23 cellular contexts compared by ENCODE assay signal in the genomic region with DNA sequence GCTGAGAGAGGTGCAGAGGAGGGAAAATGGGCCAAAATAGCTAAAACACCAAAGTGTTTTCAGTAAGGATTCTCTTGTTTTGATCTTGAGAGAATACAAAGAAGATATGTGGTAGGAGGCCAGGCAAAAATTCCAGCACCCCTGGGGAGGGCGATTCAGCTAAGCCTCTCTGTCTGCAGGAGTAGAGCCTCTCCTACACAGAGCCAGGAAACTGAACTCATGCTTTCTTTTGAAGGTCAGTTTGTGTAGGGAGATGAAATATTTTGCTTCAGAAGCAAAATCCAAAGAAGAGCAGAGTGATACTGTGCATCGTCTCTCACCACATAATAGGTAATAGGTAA.
A peak's percentile ranks its signal among the peaks of the same experiment; 100 is the strongest.
DNase-seq lines count a peak whose midpoint lies in the region; FAIRE-seq and TF ChIP-seq lines count a peak whose summit lies in the region.
"Had no signal": no experiment of that assay in that cellular context is flagged by ENCODE, and none has a peak within 500 bp of the region (broad histone marks: within the 10 kb centered on the region; RNA-seq: fewer than 3 reads in every experiment).

No MANE protein-coding gene starts in this region.

- H2AFZ ChIP-seq in H1 (ENCODE audit: low read length): no peak overlapping the region

- H3K4me1 ChIP-seq in CD4-positive, alpha-beta memory T cell (ENCODE audit: insufficient read depth, low read length): peaks cover 13% of the 10 kb centered on the region
- H3K4me1 ChIP-seq in HEK293 (ENCODE audit: control insufficient read depth, insufficient read depth, low read length) (0 out of 2 replicates have a peak, but pooled peaks cover 2% of the 10 kb centered on the region), H1 (replicated peaks in 1 of 4; ENCODE audit: control insufficient read depth in 3 of 4, insufficient read depth in 4 of 4, low read length in 3 of 4) (peaks cover 4 to 14% (median 8%) of the 10 kb centered on the region in 4 experiments; a peak in 6 of 7 replicates)
- H3K4me1 ChIP-seq: heart left ventricle, prostate gland had no signal

- no peak overlapping the region for H3K14ac ChIP-seq in H1 (ENCODE audit: insufficient read length)

- H4K8ac ChIP-seq in H1 (ENCODE audit: extremely low read depth, insufficient read depth, low read length): peak overlapping the region; percentile 81; the same call in 1 of the 2 replicates

- H2BK20ac ChIP-seq in H1 (ENCODE audit: low read length): peak overlapping the region; percentile 62; the same call in 1 of the 2 replicates

- no peaks in the 10 kb centered on the region for H3K36me3 ChIP-seq in CD4-positive, alpha-beta memory T cell (ENCODE audit: insufficient read depth, low read length)
- no peaks in the 10 kb centered on the region for H3K36me3 ChIP-seq in HEK293 (ENCODE audit: control insufficient read depth in 2 of 2, insufficient read depth in 1 of 2, low read length in 2 of 2)
- H3K36me3 ChIP-seq in H1 (ENCODE audit: control insufficient read depth in 2 of 4, insufficient read depth in 4 of 4, low read length in 3 of 4): no peaks in the 10 kb centered on the region
- H3K36me3 ChIP-seq: heart left ventricle, prostate gland, thoracic aorta had no signal

- no peak for TF ChIP-seq RAD21 in H1 (IDR thresholded peaks at IDR 0.05 in 1 of 2, conservative IDR thresholded peaks at IDR 0.05 in 1 of 2; ENCODE audit: low read depth in 2 of 2, low read length in 2 of 2)

- H3K79me1 ChIP-seq in H1 (ENCODE audit: low read depth, low read length): no peaks in the 10 kb centered on the region; the same call in 1 of the 2 replicates

- H3K9ac ChIP-seq in H1 (replicated peaks in 1 of 4; ENCODE audit: extremely low read depth in 1 of 4, low read depth in 3 of 4, low read length in 3 of 4): no peak overlapping the region
- H3K9ac ChIP-seq: KMS-11 had no signal

- no peak overlapping the region for H3K4me3 Mint-ChIP-seq in CD4-positive, alpha-beta memory T cell
- H3K4me3 Mint-ChIP-seq: activated naive CD8-positive, alpha-beta T cell treated with anti-CD3 and anti-CD28 coated beads for 36 hours; activated T-helper 1 cell treated with anti-CD3 and anti-CD28 coated beads, Interleukin-12 subunit alpha, Interleukin-12 subunit beta, Interleukin-2, Interleukin-4 antibody, amounts not matched to agents 30 ng/mL and 10 ng/mL and 1 ng/mL, durations not matched to agents 14 hours and 24 hours and 36 hours; memory B cell; natural killer cell; stimulated activated effector memory CD8-positive, alpha-beta T cell treated with anti-CD3 and anti-CD28 coated beads, Interleukin-12 subunit alpha, Interleukin-12 subunit beta, amount 100 ng/mL, for 72 hours had no signal

- peak overlapping the region; percentile 49 for H4K5ac ChIP-seq in H1 (ENCODE audit: insufficient read length, low read depth, low read length)

- TF ChIP-seq CTCF in HEK293 (tag by site-specific recombination; IDR thresholded peaks at IDR 0.05) (no peak), H1 (IDR thresholded peaks at IDR 0.05; ENCODE audit: control extremely low read depth in 1 of 3, insufficient read depth in 1 of 3, low read depth in 1 of 3, low read length in 3 of 3) (no peak), dorsolateral prefrontal cortex (IDR thresholded peaks at IDR 0.05 in 54 of 56, conservative IDR thresholded peaks at IDR 0.05 in 2 of 56; ENCODE audit: low read depth in 1 of 56, partially characterized antibody in 56 of 56) (no peak)

- no peak overlapping the region for H3K27ac ChIP-seq in CD4-positive, alpha-beta memory T cell (ENCODE audit: low read depth, low read length)
- H3K27ac ChIP-seq in HEK293 (ENCODE audit: extremely low read depth, low read depth, low read length) (no peak overlapping the region), H1 (ENCODE audit: low read depth, low read length) (peak overlapping the region; percentile 47; the same call in 1 of the 2 replicates), dorsolateral prefrontal cortex (no peak overlapping the region)
- H3K27ac ChIP-seq: heart left ventricle, KMS-11, prostate gland, RWPE1, thoracic aorta had no signal

- H2BK12ac ChIP-seq in H1 (ENCODE audit: low read depth, low read length): peak overlapping the region; percentile 98; the same call in 1 of the 2 replicates

- peak overlapping the region; percentile 83; the same call in 1 of the 2 replicates for H2BK15ac ChIP-seq in H1 (ENCODE audit: low read length)

- H3K56ac ChIP-seq in H1 (replicated peaks; ENCODE audit: insufficient read length, low read depth, low read length): no peak overlapping the region

- H3K23me2 ChIP-seq in H1 (ENCODE audit: low read depth, low read length): peaks cover 3% of the 10 kb centered on the region

- H3K18ac ChIP-seq in H1 (ENCODE audit: extremely low read depth, low read length): peak overlapping the region; percentile 85; the same call in 1 of the 2 replicates

- peaks cover 0 to 2% of the 10 kb centered on the region in 2 experiments for H4K20me1 ChIP-seq in H1 (replicated peaks in 1 of 2; ENCODE audit: control insufficient read depth in 1 of 2, insufficient read depth in 2 of 2, low read length in 2 of 2)

- FAIRE-seq in H1 (lab: Jason Lieb, UNC): peak; percentile 57
- FAIRE-seq: colon had no signal

- peak overlapping the region; percentile 47 to 63 for H3K4me2 ChIP-seq in H1 (ENCODE audit: insufficient read depth in 1 of 2, low read depth in 2 of 2, low read length in 2 of 2)
- H3K4me2 ChIP-seq: KMS-11 had no signal

- no peak for DNase-seq in CD4-positive, alpha-beta memory T cell
- DNase-seq in H1 (ENCODE audit: low read depth in 1 of 2, low spot score in 2 of 2): peak; percentile 47 to 59
- DNase-seq in midbrain (lab: John Stamatoyannopoulos, UW): peak; percentile 5
- no peak for DNase-seq in GDM1 (lab: John Stamatoyannopoulos, UW)
- DNase-seq in NOMO-1 (lab: John Stamatoyannopoulos, UW; ENCODE audit: unreplicated experiment in 2 of 2): no peak
- no peak for DNase-seq in dorsolateral prefrontal cortex
- DNase-seq: activated CD4-positive, CD25-positive, alpha-beta regulatory T cell treated with anti-CD3 and anti-CD28 coated beads, Interleukin-2, amount 50 U/mL, for 72 hours; activated naive CD8-positive, alpha-beta T cell treated with anti-CD3 and anti-CD28 coated beads for 36 hours; DMS 273 treated with DMSO at 0.1 percent for 48 hours; GF-D8; heart left ventricle; kidney glomerular epithelial cell; natural killer cell; NCI-H2029 had no signal

- TF ChIP-seq POLR2A in H1 (IDR thresholded peaks at IDR 0.05; ENCODE audit: control extremely low read depth in 1 of 2, low read depth in 2 of 2, low read length in 2 of 2): no peak

- H3K27ac Mint-ChIP-seq in CD4-positive, alpha-beta memory T cell: peak overlapping the region in 4 of 7 donors; percentile 24 to 53 (median 47)
- H3K27ac Mint-ChIP-seq: activated naive CD8-positive, alpha-beta T cell treated with anti-CD3 and anti-CD28 coated beads for 36 hours; activated T-helper 1 cell treated with anti-CD3 and anti-CD28 coated beads, Interleukin-12 subunit alpha, Interleukin-12 subunit beta, Interleukin-2, Interleukin-4 antibody, amounts not matched to agents 30 ng/mL and 10 ng/mL and 1 ng/mL, durations not matched to agents 14 hours and 24 hours and 36 hours; memory B cell; natural killer cell; stimulated activated effector memory CD8-positive, alpha-beta T cell treated with anti-CD3 and anti-CD28 coated beads, Interleukin-12 subunit alpha, Interleukin-12 subunit beta, amount 100 ng/mL, for 72 hours had no signal

- H3K27me3 Mint-ChIP-seq in CD4-positive, alpha-beta memory T cell: no peaks in the 10 kb centered on the region
- H3K27me3 Mint-ChIP-seq: activated naive CD8-positive, alpha-beta T cell treated with anti-CD3 and anti-CD28 coated beads for 36 hours had no signal

- intact Hi-C loops in CD4-positive, alpha-beta memory T cell (cut with micrococcal nuclease): no loop called here
- intact Hi-C loops in dorsolateral prefrontal cortex (cut with DNase I): no loop called here

- TF ChIP-seq EP300 in H1 (IDR thresholded peaks at IDR 0.05; ENCODE audit: borderline replicate concordance in 1 of 2, low read depth in 2 of 2, low read length in 2 of 2): no peak

- H2BK5ac ChIP-seq in H1 (ENCODE audit: low read depth, low read length): peak overlapping the region; percentile 29; the same call in 1 of the 2 replicates

- no peaks in the 10 kb centered on the region for H3K27me3 ChIP-seq in CD4-positive, alpha-beta memory T cell (ENCODE audit: insufficient read depth, low read length)
- no peaks in the 10 kb centered on the region; a peak in 1 of 7 replicates for H3K27me3 ChIP-seq in H1 (replicated peaks in 1 of 4; ENCODE audit: control insufficient read depth in 3 of 4, extremely low read depth in 1 of 4, insufficient read depth in 3 of 4, low read length in 3 of 4)
- H3K27me3 ChIP-seq in dorsolateral prefrontal cortex: peaks cover 0 to 18% (median 0%) of the 10 kb centered on the region in 45 donors
- H3K27me3 ChIP-seq: heart left ventricle had no signal

- H4K91ac ChIP-seq in H1 (replicated peaks; ENCODE audit: insufficient read length, low read length): peak overlapping the region; percentile 31

- 38% methylated on average over 2 of the region's 2 CpGs; no CpG with 5 or more reads in 1 of the 2 experiments for WGBS in H1 (ENCODE audit: extremely low coverage in 1 of 2, insufficient coverage in 1 of 2, insufficient read length in 1 of 2, insufficient replicate concordance in 2 of 2, low coverage in 1 of 2, low lambda C conversion rate in 2 of 2, missing lambda C conversion rate in 1 of 2), 2 experiments

- H2BK120ac ChIP-seq in H1 (replicated peaks; ENCODE audit: low read depth, low read length): no peak overlapping the region

- no peaks in the 10 kb centered on the region for H3K79me2 ChIP-seq in H1 (ENCODE audit: control insufficient read depth in 1 of 2, insufficient read depth in 2 of 2, low read length in 2 of 2)

- no peak overlapping the region for H3K23ac ChIP-seq in H1 (ENCODE audit: insufficient read length)

- H3K4me1 Mint-ChIP-seq in CD4-positive, alpha-beta memory T cell: peaks cover 4 to 24% (median 10%) of the 10 kb centered on the region in 4 donors
- H3K4me1 Mint-ChIP-seq: memory B cell, natural killer cell had no signal

- H3K9me3 Mint-ChIP-seq in CD4-positive, alpha-beta memory T cell: no peaks in the 10 kb centered on the region
- H3K9me3 Mint-ChIP-seq: activated naive CD8-positive, alpha-beta T cell treated with anti-CD3 and anti-CD28 coated beads for 36 hours; activated T-helper 1 cell treated with anti-CD3 and anti-CD28 coated beads, Interleukin-12 subunit alpha, Interleukin-12 subunit beta, Interleukin-2, Interleukin-4 antibody, amounts not matched to agents 30 ng/mL and 10 ng/mL and 1 ng/mL, durations not matched to agents 14 hours and 24 hours and 36 hours; natural killer cell; stimulated activated effector memory CD8-positive, alpha-beta T cell treated with anti-CD3 and anti-CD28 coated beads, Interleukin-12 subunit alpha, Interleukin-12 subunit beta, amount 100 ng/mL, for 72 hours had no signal

- no peaks in the 10 kb centered on the region for H3K9me3 ChIP-seq in CD4-positive, alpha-beta memory T cell (ENCODE audit: control insufficient read depth in 1 of 2, low read length in 2 of 2)
- H3K9me3 ChIP-seq in HEK293 (ENCODE audit: control insufficient read depth, insufficient read depth, low read depth, low read length) (no peaks in the 10 kb centered on the region), H1 (ENCODE audit: insufficient read depth in 2 of 2, low read depth in 1 of 2, low read length in 1 of 2) (no peaks in the 10 kb centered on the region)
- H3K9me3 ChIP-seq: heart left ventricle, prostate gland, thoracic aorta had no signal

- CTCF ChIA-PET in CD4-positive, alpha-beta memory T cell (lab: Charles Lee; ENCODE audit: partially characterized antibody): interaction anchor here (1.2 kb wide), 1 partner anchor 11 kb away, joined by 3 read pairs; no protein-coding TSS in a partner anchor
- CTCF ChIA-PET in HEK293 (lab: Yijun Ruan, JAX) (no interaction called here), H1 (lab: Charles Lee; ENCODE audit: partially characterized antibody) (interaction anchor here (0.6 to 0.9 kb wide), 5 partner anchors 11 to 620 kb away, joined by 3 to 4 read pairs (median 3); no protein-coding TSS in a partner anchor)

- H2AK5ac ChIP-seq in H1 (ENCODE audit: low read depth, low read length): peak overlapping the region; percentile 43; the same call in 1 of the 2 replicates

- POLR2A ChIA-PET in CD4-positive, alpha-beta memory T cell (lab: Charles Lee; ENCODE audit: partially characterized antibody): no interaction called here
- POLR2A ChIA-PET in HEK293 (lab: Yijun Ruan, JAX) (no interaction called here), H1 (lab: Charles Lee; ENCODE audit: partially characterized antibody) (no interaction called here)

- H3K4ac ChIP-seq in H1 (replicated peaks; ENCODE audit: insufficient read length, low read depth, low read length): no peak overlapping the region

- no peaks in the 10 kb centered on the region for H3K36me3 Mint-ChIP-seq in CD4-positive, alpha-beta memory T cell
- H3K36me3 Mint-ChIP-seq: memory B cell; natural killer cell; stimulated activated effector memory CD8-positive, alpha-beta T cell treated with anti-CD3 and anti-CD28 coated beads, Interleukin-12 subunit alpha, Interleukin-12 subunit beta, amount 100 ng/mL, for 72 hours had no signal

- no peak overlapping the region for H3K4me3 ChIP-seq in CD4-positive, alpha-beta memory T cell (ENCODE audit: low read length in 2 of 2)
- H3K4me3 ChIP-seq in HEK293 (ENCODE audit: low read depth, low read length) (no peak overlapping the region), H1 (ENCODE audit: extremely low read depth in 1 of 4, insufficient read depth in 2 of 4, low read depth in 3 of 4, low read length in 4 of 4) (no peak overlapping the region), dorsolateral prefrontal cortex (no peak overlapping the region)
- H3K4me3 ChIP-seq: heart left ventricle, prostate gland, thoracic aorta had no signal

Comparison
In these comparisons a context has a peak if more than half of its experiments do, and no peak if none do; other contexts are left out.
1. DNase-seq: peak in H1 (2 of 2) and midbrain (single experiment); none in CD4-positive, alpha-beta memory T cell (0 of 5), GDM1 (single experiment), NOMO-1 (0 of 2) and dorsolateral prefrontal cortex (0 of 10).